ENCODE assay signal across 19 cellular contexts in the genomic region with DNA sequence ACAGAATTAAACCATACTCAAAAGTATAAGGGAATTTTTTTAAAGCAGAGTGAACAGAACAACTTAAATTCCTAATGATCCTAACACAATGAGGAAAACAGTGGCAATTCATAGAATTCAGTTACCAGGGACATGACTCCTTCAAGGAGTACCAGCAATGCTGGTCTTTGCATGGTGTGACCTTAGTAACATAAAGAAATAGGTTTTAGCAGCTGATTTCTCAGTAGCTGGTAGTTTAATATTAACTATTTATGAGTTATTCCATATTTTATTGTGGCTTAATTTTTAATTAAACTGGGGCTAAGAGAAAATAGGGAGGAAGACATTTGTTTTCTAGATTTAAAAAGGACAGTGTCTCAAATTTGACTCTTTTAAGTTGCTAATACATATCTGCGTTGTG. TPM values are rescaled to one million over a fixed set of nuclear protein-coding genes. Genes with fewer than 3 reads are reported as not detected.
DNase-seq lines count a peak whose midpoint lies in the region; ATAC-seq and TF ChIP-seq lines count a peak whose summit lies in the region.
"Had no signal": no experiment of that assay in that cellular context is flagged by ENCODE, and none has a peak within 500 bp of the region (broad histone marks: within the 10 kb centered on the region; RNA-seq: fewer than 3 reads in every experiment).

No MANE protein-coding gene starts in this region.

- TF ChIP-seq CTCF in 22Rv1 (IDR thresholded peaks at IDR 0.05) (no peak), neural crest cell (conservative IDR thresholded peaks at IDR 0.05) (no peak), gastrocnemius medialis (IDR thresholded peaks at IDR 0.05 in 4 of 5, conservative IDR thresholded peaks at IDR 0.05 in 1 of 5) (no peak)

- H3K4me3 Mint-ChIP-seq in neural crest cell = no peak overlapping the region
- H3K4me3 Mint-ChIP-seq: activated CD4-positive, alpha-beta T cell treated with anti-CD3 and anti-CD28 coated beads, Interleukin-2, amount 10 ng/mL, durations not matched to agents 7 days and 5 days; activated T-cell treated with anti-CD3 and anti-CD28 coated beads, Interleukin-2, amount 50 U/mL, for 24 hours; CD8-positive, alpha-beta T cell had no signal

- TF ChIP-seq POLR2A in gastrocnemius medialis (IDR thresholded peaks at IDR 0.05) = no peak

- no peaks in the 10 kb centered on the region for H3K27me3 Mint-ChIP-seq in neural crest cell (ENCODE audit: low read depth)
- H3K27me3 Mint-ChIP-seq: activated CD4-positive, alpha-beta T cell treated with anti-CD3 and anti-CD28 coated beads, Interleukin-2, amount 10 ng/mL, durations not matched to agents 7 days and 5 days; activated T-cell treated with anti-CD3 and anti-CD28 coated beads, Interleukin-2, amount 50 U/mL, for 24 hours had no signal

- H2AFZ ChIP-seq in Karpas-422 (ENCODE audit: low read length) = no peak overlapping the region

- intact Hi-C loops in gastrocnemius medialis (cut with DNase I; ENCODE audit: low total_unique reads) = no loop called here

- peak overlapping the region; percentile 66 for H3K27ac ChIP-seq in 22Rv1
- H3K27ac ChIP-seq in Karpas-422 (ENCODE audit: low read length) = peak overlapping the region; percentile 7; the same call in 1 of the 2 replicates
- H3K27ac ChIP-seq in duodenal mucosa (ENCODE audit: low read depth, low read length) = peak overlapping the region; percentile 45
- H3K27ac ChIP-seq in gastrocnemius medialis = peak overlapping the region in 2 of 4 donors; percentile 24 to 68
- H3K27ac ChIP-seq: brain microvascular endothelial cell, tibial artery had no signal

- no peaks in the 10 kb centered on the region for H3K9me3 Mint-ChIP-seq in neural crest cell
- H3K9me3 Mint-ChIP-seq: activated CD4-positive, alpha-beta T cell treated with anti-CD3 and anti-CD28 coated beads, Interleukin-2, amount 10 ng/mL, durations not matched to agents 7 days and 5 days; activated T-cell treated with anti-CD3 and anti-CD28 coated beads, Interleukin-2, amount 50 U/mL, for 24 hours; CD8-positive, alpha-beta T cell had no signal

- H3K36me3 ChIP-seq in Karpas-422 (ENCODE audit: insufficient read depth, low read length) (peaks cover 8% of the 10 kb centered on the region; the same call in 1 of the 2 replicates), duodenal mucosa (ENCODE audit: control insufficient read depth in 1 of 2, insufficient read depth in 2 of 2, low read length in 2 of 2) (peaks cover 0 to 9% of the 10 kb centered on the region in 2 donors), gastrocnemius medialis (no peaks in the 10 kb centered on the region)
- H3K36me3 ChIP-seq: brain microvascular endothelial cell, tibial artery had no signal

- H3K4me1 ChIP-seq in Karpas-422 (ENCODE audit: low read length) (peaks cover 52% of the 10 kb centered on the region), duodenal mucosa (ENCODE audit: control insufficient read depth in 1 of 2, insufficient read depth in 2 of 2, low read length in 2 of 2) (peaks cover 29 to 41% of the 10 kb centered on the region in 2 donors), gastrocnemius medialis (peaks cover 9 to 32% of the 10 kb centered on the region in 2 donors)
- H3K4me1 ChIP-seq: tibial artery had no signal

- no peaks in the 10 kb centered on the region for H4K20me1 ChIP-seq in Karpas-422 (ENCODE audit: insufficient read depth, low read depth, low read length)

- peak overlapping the region; percentile 7 for H3K4me2 ChIP-seq in Karpas-422 (ENCODE audit: low read depth, low read length, poor library complexity, severe bottlenecking)

- peaks cover 14% of the 10 kb centered on the region for H3K4me1 Mint-ChIP-seq in neural crest cell

- H3K4me3 ChIP-seq in Karpas-422 (ENCODE audit: low read length) (no peak overlapping the region), duodenal mucosa (ENCODE audit: low read depth in 1 of 2, low read length in 2 of 2) (peak overlapping the region; percentile 4 to 37), gastrocnemius medialis (no peak overlapping the region)
- H3K4me3 ChIP-seq: tibial artery had no signal

- H3K9me2 ChIP-seq in Karpas-422 (replicated peaks; ENCODE audit: insufficient read depth, low read length) = no peaks in the 10 kb centered on the region

- peak overlapping the region; percentile 88 for H3K27ac Mint-ChIP-seq in neural crest cell (ENCODE audit: unreplicated experiment)
- H3K27ac Mint-ChIP-seq: activated CD4-positive, alpha-beta T cell treated with anti-CD3 and anti-CD28 coated beads, Interleukin-2, amount 10 ng/mL, durations not matched to agents 7 days and 5 days; activated T-cell treated with anti-CD3 and anti-CD28 coated beads, Interleukin-2, amount 50 U/mL, for 24 hours; CD8-positive, alpha-beta T cell had no signal

- ATAC-seq in HG03095 (IDR thresholded peaks at IDR 0.05; ENCODE audit: unreplicated experiment) = no peak
- no peak for ATAC-seq in GM19463 (IDR thresholded peaks at IDR 0.05; ENCODE audit: unreplicated experiment)
- no peak for ATAC-seq in HG02798 (IDR thresholded peaks at IDR 0.05; ENCODE audit: poor library complexity, unreplicated experiment)
- no peak for ATAC-seq in gastrocnemius medialis
- ATAC-seq: CD8-positive, alpha-beta T cell had no signal

- no peak for DNase-seq in Karpas-422
- DNase-seq in neural crest cell (ENCODE audit: low read depth, low spot score) = no peak
- no peak for DNase-seq in gastrocnemius medialis
- DNase-seq: activated CD4-positive, alpha-beta T cell treated with anti-CD3 and anti-CD28 coated beads, Interleukin-2, amount 10 ng/mL, durations not matched to agents 7 days and 5 days; activated naive CD4-positive, alpha-beta T cell treated with anti-CD3 and anti-CD28 coated beads, Interleukin-2, amount 50 U/mL, for 16 hours; activated T-cell treated with anti-CD3 and anti-CD28 coated beads, Interleukin-2, amount 50 U/mL, for 24 hours; DMS79 treated with DMSO at 0.1 percent for 48 hours; H7; left cardiac atrium; MM.1S; NCI-H187; tibial artery had no signal

- in situ Hi-C loops in gastrocnemius medialis (cut with MboI; ENCODE audit: low sequenced_read_pairs in 4 of 4) = no loop called here

- no peaks in the 10 kb centered on the region for H3K27me3 ChIP-seq in Karpas-422 (ENCODE audit: low read length)
- H3K27me3 ChIP-seq in duodenal mucosa (ENCODE audit: control insufficient read depth in 1 of 2, insufficient read depth in 2 of 2, low read length in 2 of 2) = no peaks in the 10 kb centered on the region
- no peaks in the 10 kb centered on the region for H3K27me3 ChIP-seq in gastrocnemius medialis
- H3K27me3 ChIP-seq: brain microvascular endothelial cell, tibial artery had no signal

- no peaks in the 10 kb centered on the region for H3K36me3 Mint-ChIP-seq in neural crest cell (ENCODE audit: low read depth)
- H3K36me3 Mint-ChIP-seq: CD8-positive, alpha-beta T cell had no signal

- H3K9ac ChIP-seq in Karpas-422 (ENCODE audit: low read length) = no peak overlapping the region
- H3K9ac ChIP-seq in duodenal mucosa (ENCODE audit: low read depth in 1 of 2, low read length in 2 of 2) = peak overlapping the region; percentile 20 to 36

- H3K9me3 ChIP-seq in Karpas-422 (ENCODE audit: low read length) (no peaks in the 10 kb centered on the region), duodenal mucosa (ENCODE audit: control insufficient read depth in 1 of 2, low read length in 2 of 2) (no peaks in the 10 kb centered on the region), gastrocnemius medialis (no peaks in the 10 kb centered on the region)
- H3K9me3 ChIP-seq: tibial artery had no signal

- peaks cover 95% of the 10 kb centered on the region for H3K79me2 ChIP-seq in Karpas-422 (ENCODE audit: low read length)

RNA-seq across cellular contexts. Expression of gene CHKA, which starts 30.9 kb away (rescaled TPM):
- total RNA-seq in Karpas-422 (2014; rRNA removed; shearing (Covaris generic); ENCODE audit: low replicate concordance) = 35.8 and 51.3 TPM in 2 replicates
- total RNA-seq in neural crest cell (44.2 and 46.4 TPM in 2 replicates), gastrocnemius medialis (10 to 100 TPM in 3 of 4 donors, 1 to 10 TPM in 1; 7.3 to 20.9 (median 12.3) TPM)

RNA-seq across cellular contexts. Expression of gene TCIRG1, which starts 51.5 kb away (rescaled TPM):
- 47.7 and 82.3 TPM in 2 replicates for total RNA-seq in Karpas-422 (2014; rRNA removed; shearing (Covaris generic); ENCODE audit: low replicate concordance)
- total RNA-seq in neural crest cell (8.1 and 10.2 TPM in 2 replicates), gastrocnemius medialis (10 to 100 TPM; 13.4 to 24.5 (median 14.1) TPM)

RNA-seq across cellular contexts. Expression of gene NDUFS8, which starts 59.8 kb away (rescaled TPM):
- total RNA-seq in Karpas-422 (2014; rRNA removed; shearing (Covaris generic); ENCODE audit: low replicate concordance) = 159 and 231 TPM in 2 replicates
- 150 and 155 TPM in 2 replicates for total RNA-seq in neural crest cell
- 100 to 1,000 TPM; 242 to 432 (median 307) TPM for total RNA-seq in gastrocnemius medialis

Comparison
In these comparisons a context has a peak if more than half of its experiments do, and no peak if none do; other contexts are left out.
1. H3K4me3 ChIP-seq: peak in duodenal mucosa (2 of 2); none in Karpas-422 (single experiment) and gastrocnemius medialis (0 of 4).